Comparison of ENCODE assay signal across 1 cellular context in the genomic region with DNA sequence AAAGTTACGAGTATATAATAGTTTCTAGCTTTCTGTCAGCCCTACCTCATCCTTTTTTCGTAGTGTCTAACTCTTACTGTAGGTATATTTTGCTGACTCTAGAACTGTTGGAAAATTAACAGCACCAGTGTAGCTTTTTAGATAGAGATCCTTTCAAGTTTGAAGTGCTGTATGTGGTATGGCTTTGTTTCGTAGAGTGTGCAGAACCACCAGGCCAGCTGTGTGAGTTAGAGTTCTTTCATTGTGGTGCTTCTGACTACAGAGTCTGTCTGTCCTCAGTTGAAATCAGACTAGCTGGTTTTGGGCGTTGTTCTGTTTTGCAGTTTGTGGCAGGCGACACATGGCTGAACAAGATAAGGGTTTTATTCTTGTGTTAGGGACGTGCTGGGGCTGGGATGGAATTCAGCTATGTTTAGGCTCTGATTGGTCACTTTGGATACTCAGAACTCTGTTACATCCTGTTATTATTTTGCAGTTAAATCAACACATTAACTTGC.
TF ChIP-seq lines count a peak whose summit lies in the region.

No MANE protein-coding gene starts in this region.

TF ChIP-seq in liver, 16 proteins besides CTCF, POLR2A, EP300 and RAD21 (continued from another document):
- TF ChIP-seq, protein P1, sequence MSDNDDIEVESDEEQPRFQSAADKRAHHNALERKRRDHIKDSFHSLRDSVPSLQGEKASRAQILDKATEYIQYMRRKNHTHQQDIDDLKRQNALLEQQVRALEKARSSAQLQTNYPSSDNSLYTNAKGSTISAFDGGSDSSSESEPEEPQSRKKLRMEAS (IDR thresholded peaks at IDR 0.05), result peak; percentile 51
- TF ChIP-seq, protein P2, sequence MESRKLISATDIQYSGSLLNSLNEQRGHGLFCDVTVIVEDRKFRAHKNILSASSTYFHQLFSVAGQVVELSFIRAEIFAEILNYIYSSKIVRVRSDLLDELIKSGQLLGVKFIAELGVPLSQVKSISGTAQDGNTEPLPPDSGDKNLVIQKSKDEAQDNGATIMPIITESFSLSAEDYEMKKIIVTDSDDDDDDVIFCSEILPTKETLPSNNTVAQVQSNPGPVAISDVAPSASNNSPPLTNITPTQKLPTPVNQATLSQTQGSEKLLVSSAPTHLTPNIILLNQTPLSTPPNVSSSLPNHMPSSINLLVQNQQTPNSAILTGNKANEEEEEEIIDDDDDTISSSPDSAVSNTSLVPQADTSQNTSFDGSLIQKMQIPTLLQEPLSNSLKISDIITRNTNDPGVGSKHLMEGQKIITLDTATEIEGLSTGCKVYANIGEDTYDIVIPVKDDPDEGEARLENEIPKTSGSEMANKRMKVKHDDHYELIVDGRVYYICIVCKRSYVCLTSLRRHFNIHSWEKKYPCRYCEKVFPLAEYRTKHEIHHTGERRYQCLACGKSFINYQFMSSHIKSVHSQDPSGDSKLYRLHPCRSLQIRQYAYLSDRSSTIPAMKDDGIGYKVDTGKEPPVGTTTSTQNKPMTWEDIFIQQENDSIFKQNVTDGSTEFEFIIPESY (IDR thresholded peaks at IDR 0.05), result no peak
- TF ChIP-seq FOXA1 (IDR thresholded peaks at IDR 0.05) (no peak), HNF4G (IDR thresholded peaks at IDR 0.05) (no peak), JUND (IDR thresholded peaks at IDR 0.05) (no peak), FOXA2 (IDR thresholded peaks at IDR 0.05) (no peak), GABPA (IDR thresholded peaks at IDR 0.05 in 1 of 2, conservative IDR thresholded peaks at IDR 0.05 in 1 of 2) (no peak)
- TF ChIP-seq, protein P3, sequence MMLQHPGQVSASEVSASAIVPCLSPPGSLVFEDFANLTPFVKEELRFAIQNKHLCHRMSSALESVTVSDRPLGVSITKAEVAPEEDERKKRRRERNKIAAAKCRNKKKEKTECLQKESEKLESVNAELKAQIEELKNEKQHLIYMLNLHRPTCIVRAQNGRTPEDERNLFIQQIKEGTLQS (IDR thresholded peaks at IDR 0.05), result no peak
